In genomic region chr1:221743416-221744208, GRCh38 we compare ENCODE assay signal across 8 cellular contexts. TPM values are rescaled to one million over a fixed set of nuclear protein-coding genes. Genes with fewer than 3 reads are reported as not detected.
DNase-seq lines count a peak whose midpoint lies in the region; ATAC-seq, FAIRE-seq and TF ChIP-seq lines count a peak whose summit lies in the region.

No MANE protein-coding gene starts in this region.

- peak overlapping the region; percentile 91 for H3K9ac ChIP-seq in endothelial cell of umbilical vein (replicated peaks; ENCODE audit: extremely low read depth, insufficient read depth, low read length)

- no TSS peak for BruUV-seq in endothelial cell of umbilical vein (replicated peaks; lab: Mats Ljungman, UMichigan)

- 0 out of 2 replicates have a peak, but pooled peaks cover 2% of the 10 kb centered on the region for H3F3A ChIP-seq in DOHH2 (ENCODE audit: control insufficient read depth, insufficient read depth)

- no peak for TF ChIP-seq CTCF in DOHH2 (IDR thresholded peaks at IDR 0.05; ENCODE audit: low read depth, low read length, poor library complexity, severe bottlenecking)
- TF ChIP-seq CTCF in endothelial cell of umbilical vein (IDR thresholded peaks at IDR 0.05; ENCODE audit: extremely low read depth in 1 of 2, insufficient read depth in 1 of 2, low read depth in 1 of 2, low read length in 2 of 2), result no peak
- TF ChIP-seq CTCF in osteoblast (IDR thresholded peaks at IDR 0.05; ENCODE audit: extremely low read depth, low read depth, low read length), result no peak

- H3K9me1 ChIP-seq in endothelial cell of umbilical vein (replicated peaks; ENCODE audit: control insufficient read depth, extremely low read depth, insufficient read depth, low read length), result no peaks in the 10 kb centered on the region

- H3K4me1 ChIP-seq in DOHH2 (ENCODE audit: control insufficient read depth, low read length), result peaks cover 19% of the 10 kb centered on the region
- H3K4me1 ChIP-seq in endothelial cell of umbilical vein (ENCODE audit: control insufficient read depth, extremely low read depth, insufficient read depth, low read length), result peaks cover 13% of the 10 kb centered on the region
- peaks cover 11% of the 10 kb centered on the region for H3K4me1 ChIP-seq in osteoblast (ENCODE audit: insufficient read depth, low read length)

- POLR2A ChIA-PET in endothelial cell of umbilical vein (lab: Charles Lee), result no interaction called here

- CTCF ChIA-PET in endothelial cell of umbilical vein (lab: Charles Lee), result interaction anchor here (0.8 to 3.5 kb wide), 13 partner anchors 12 to 480 kb away, joined by 3 to 13 read pairs (median 4); no protein-coding TSS in a partner anchor

- H3K27ac ChIP-seq in DOHH2 (ENCODE audit: low read depth, low read length) (peak overlapping the region; percentile 83), endothelial cell of umbilical vein (ENCODE audit: insufficient read depth, low read depth, low read length) (peak overlapping the region; percentile 94), osteoblast (ENCODE audit: low read depth, low read length) (peak overlapping the region; percentile 99)

- intact Hi-C loops in endothelial cell of umbilical vein (cut with micrococcal nuclease), result loop anchor here (2.0 to 10.0 kb wide), 8 partner anchors 71 to 933 kb away; no protein-coding TSS in a partner anchor

- H4K20me1 ChIP-seq in DOHH2 (ENCODE audit: control insufficient read depth, insufficient read depth, low read depth, low read length) (no peaks in the 10 kb centered on the region), endothelial cell of umbilical vein (replicated peaks; ENCODE audit: control insufficient read depth, extremely low read depth, insufficient read depth, low read length) (no peaks in the 10 kb centered on the region), osteoblast (ENCODE audit: insufficient read depth, low read length) (peaks cover 18% of the 10 kb centered on the region)

- dilution Hi-C loops in endothelial cell of umbilical vein (cut with MboI; ENCODE audit: extremely low pct_ligation_motif_present, low sequenced_read_pairs), result no loop called here

- H2AFZ ChIP-seq in endothelial cell of umbilical vein (ENCODE audit: low read depth, low read length), result peak overlapping the region; percentile 80
- peak overlapping the region; percentile 40 for H2AFZ ChIP-seq in osteoblast (ENCODE audit: low read length)

- H3K4me3 ChIP-seq in DOHH2 (ENCODE audit: low read length) (peak overlapping the region; percentile 93), endothelial cell of umbilical vein (replicated peaks in 1 of 3; ENCODE audit: insufficient read depth in 1 of 3, low read depth in 1 of 3, low read length in 3 of 3) (peak overlapping the region; percentile 26 to 67 (median 59)), osteoblast (ENCODE audit: insufficient read depth, low read length) (peak overlapping the region; percentile 86)

- no peaks in the 10 kb centered on the region for H3K9me2 ChIP-seq in DOHH2 (replicated peaks; ENCODE audit: control insufficient read depth, low read length)

- no peak for TF ChIP-seq POLR2A in endothelial cell of umbilical vein (IDR thresholded peaks at IDR 0.05; ENCODE audit: low read depth, low read length)

- no peaks in the 10 kb centered on the region for H3K79me2 ChIP-seq in DOHH2 (ENCODE audit: control insufficient read depth, low read length)
- no peaks in the 10 kb centered on the region for H3K79me2 ChIP-seq in endothelial cell of umbilical vein (ENCODE audit: control insufficient read depth, insufficient read depth, low read length)
- H3K79me2 ChIP-seq in osteoblast (ENCODE audit: insufficient read depth, low read length), result peaks cover 32% of the 10 kb centered on the region

- H3K36me3 ChIP-seq in DOHH2 (ENCODE audit: control insufficient read depth, low read length) (no peaks in the 10 kb centered on the region), endothelial cell of umbilical vein (ENCODE audit: control insufficient read depth in 2 of 2, extremely low read depth in 1 of 2, insufficient read depth in 2 of 2, low read length in 2 of 2) (no peaks in the 10 kb centered on the region), osteoblast (ENCODE audit: insufficient read depth, low read length) (peaks cover 10% of the 10 kb centered on the region)

- peak; percentile 66 for FAIRE-seq in endothelial cell of umbilical vein (lab: Jason Lieb, UNC)

- ATAC-seq in GM21423 (IDR thresholded peaks at IDR 0.05; ENCODE audit: unreplicated experiment), result peak; percentile 24

- H3K9me3 ChIP-seq in DOHH2 (ENCODE audit: control insufficient read depth, insufficient read depth, low read length) (no peaks in the 10 kb centered on the region), endothelial cell of umbilical vein (replicated peaks; ENCODE audit: control insufficient read depth, insufficient read depth, low read length) (no peaks in the 10 kb centered on the region), osteoblast (ENCODE audit: low read depth, low read length) (no peaks in the 10 kb centered on the region)

- H3K4me2 ChIP-seq in DOHH2 (ENCODE audit: low read length) (peak overlapping the region; percentile 89), endothelial cell of umbilical vein (ENCODE audit: insufficient read depth, low read length) (peak overlapping the region; percentile 82), osteoblast (ENCODE audit: insufficient read depth, low read length) (peak overlapping the region; percentile 97)

- DNase-seq in NCI-H748 treated with DMSO at 0.1 percent for 48 hours (lab: John Stamatoyannopoulos, UW) (peak; percentile 21), endothelial cell of umbilical vein (ENCODE audit: low read depth, low spot score) (peak; percentile 30), osteoblast (ENCODE audit: insufficient read length, low spot score, missing footprints) (peak; percentile 52), HPDE6-E6E7 (ENCODE audit: extremely low spot score) (no peak), NCI-H2081 treated with DMSO at 0.1 percent for 48 hours (lab: John Stamatoyannopoulos, UW) (no peak)
- DNase-seq in stimulated activated CD4-positive, alpha-beta T cell treated with anti-CD3 and anti-CD28 coated beads, Interleukin-15, amount 100 ng/mL, for 24 hours, result no peak

- peaks cover 14% of the 10 kb centered on the region for H3K27me3 ChIP-seq in DOHH2 (ENCODE audit: control insufficient read depth, low read length)
- peaks cover 7 to 12% of the 10 kb centered on the region in 2 experiments for H3K27me3 ChIP-seq in endothelial cell of umbilical vein (ENCODE audit: control insufficient read depth in 2 of 2, insufficient read depth in 2 of 2, low read length in 2 of 2)
- H3K27me3 ChIP-seq in osteoblast (ENCODE audit: insufficient read depth, low read length), result no peaks in the 10 kb centered on the region

TF ChIP-seq in endothelial cell of umbilical vein, 7 proteins besides CTCF, POLR2A, EP300 and RAD21:
- no peak for TF ChIP-seq MYC (IDR thresholded peaks at IDR 0.05; ENCODE audit: low read depth, low read length)
- TF ChIP-seq GATA2 (IDR thresholded peaks at IDR 0.05; ENCODE audit: insufficient read depth, insufficient read length, low read depth, low read length), result no peak
- no peak for TF ChIP-seq FOS (IDR thresholded peaks at IDR 0.05; ENCODE audit: borderline replicate concordance, insufficient read depth, low read length)
- TF ChIP-seq POLR2AphosphoS5 (IDR thresholded peaks at IDR 0.05; ENCODE audit: insufficient read depth, low read depth, low read length), result no peak
- TF ChIP-seq, protein P1, sequence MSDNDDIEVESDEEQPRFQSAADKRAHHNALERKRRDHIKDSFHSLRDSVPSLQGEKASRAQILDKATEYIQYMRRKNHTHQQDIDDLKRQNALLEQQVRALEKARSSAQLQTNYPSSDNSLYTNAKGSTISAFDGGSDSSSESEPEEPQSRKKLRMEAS (IDR thresholded peaks at IDR 0.05; ENCODE audit: insufficient read depth, insufficient read length), result no peak
- no peak for TF ChIP-seq JUN (IDR thresholded peaks at IDR 0.05; ENCODE audit: borderline replicate concordance, insufficient read depth, insufficient read length, low read depth)
- TF ChIP-seq EZH2 (IDR thresholded peaks at IDR 0.05; ENCODE audit: borderline replicate concordance, low read depth, low read length, severe bottlenecking), result no peak

RNA-seq across cellular contexts. Expression of gene DUSP10, which starts 1.7 kb away (rescaled TPM):
- total RNA-seq in endothelial cell of umbilical vein (1.6 and 1.9 TPM in 2 replicates), osteoblast (62.2 and 69.5 TPM in 2 replicates)
- 1.1 and 1.6 TPM in 2 replicates for polyA plus RNA-seq in endothelial cell of umbilical vein
- polyA plus RNA-seq in endothelial cell of umbilical vein (2011; cell fraction: cytosol; rRNA removed), result 1.4 and 1.5 TPM in 2 replicates
- polyA plus RNA-seq in endothelial cell of umbilical vein (2011; cell fraction: nucleus; rRNA removed), result 4.2 and 4.4 TPM in 2 replicates
- 0.64 and 0.82 TPM in 2 replicates for polyA plus RNA-seq in endothelial cell of umbilical vein (2012)
- polyA minus RNA-seq in endothelial cell of umbilical vein, result 1.9 and 3.4 TPM in 2 replicates
- polyA minus RNA-seq in endothelial cell of umbilical vein (2011; cell fraction: cytosol; rRNA and poly(A)+ RNA removed), result 3.2 TPM
- 8.3 and 8.6 TPM in 2 replicates for polyA minus RNA-seq in endothelial cell of umbilical vein (2011; cell fraction: nucleus; rRNA and poly(A)+ RNA removed)

Comparison
In these comparisons a context has a peak if more than half of its experiments do, and no peak if none do; other contexts are left out.
1. DNase-seq: peak in NCI-H748 treated with DMSO at 0.1 percent for 48 hours (single experiment), endothelial cell of umbilical vein (single experiment) and osteoblast (single experiment); none in stimulated activated CD4-positive, alpha-beta T cell treated with anti-CD3 and anti-CD28 coated beads, Interleukin-15, amount 100 ng/mL, for 24 hours (single experiment), HPDE6-E6E7 (single experiment) and NCI-H2081 treated with DMSO at 0.1 percent for 48 hours (single experiment).
2. RNA of gene DUSP10, which starts 1.7 kb away (total RNA-seq): 62.2 to 69.5 TPM in osteoblast; 1.6 to 1.9 TPM in endothelial cell of umbilical vein; every median in the first group is over 10 times any median in the second.
3. Peak in every context shown above with its lines, with median percentiles within 50 percentile points of each other: H3K27ac ChIP-seq, H3K4me2 ChIP-seq and H3K4me3 ChIP-seq.